In the genomic region with DNA sequence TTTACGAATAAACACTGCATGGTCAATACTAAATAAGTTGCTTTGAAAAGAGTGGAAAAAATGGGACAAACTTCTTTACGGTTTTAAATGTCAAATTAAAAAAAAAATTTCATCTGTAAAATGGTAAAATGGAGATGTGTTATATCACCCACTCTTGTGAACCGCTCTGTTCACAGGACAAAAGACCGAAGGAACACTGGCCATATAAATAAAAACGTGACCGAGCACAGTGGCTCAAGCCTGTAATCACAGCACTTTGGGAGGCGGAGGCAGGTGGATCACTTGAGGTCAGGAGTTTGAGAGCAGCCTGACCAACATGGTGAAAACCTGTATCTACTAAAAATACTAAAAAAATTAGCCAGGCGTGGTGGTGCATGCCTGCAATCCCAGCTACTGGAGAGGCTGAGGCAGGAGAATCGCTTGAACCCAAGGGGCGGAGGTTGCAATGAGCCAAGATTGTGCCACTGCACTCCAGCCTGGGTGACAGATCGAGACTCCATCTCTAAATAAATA, we compare ENCODE assay signal across 9 cellular contexts. TPM values are rescaled to one million over a fixed set of nuclear protein-coding genes. Genes with fewer than 3 reads are reported as not detected.
A peak's percentile ranks its signal among the peaks of the same experiment; 100 is the strongest.
DNase-seq lines count a peak whose midpoint lies in the region; ATAC-seq, FAIRE-seq and TF ChIP-seq lines count a peak whose summit lies in the region.
"Not testable (repeated sequence)": the region's sequence is repeated elsewhere in the genome, so short reads cannot be mapped to it uniquely, and the experiment has no call there.
"Had no signal": no experiment of that assay in that cellular context is flagged by ENCODE, and none has a peak within 500 bp of the region (broad histone marks: within the 10 kb centered on the region; RNA-seq: fewer than 3 reads in every experiment).

No MANE protein-coding gene starts in this region.

- H3K27me3 ChIP-seq in BLaER1 treated with 17β-estradiol and CSF1 and Interleukin-3, amounts not matched to agents 10 nM and 100 nM: peaks cover 0 to 14% (median 9%) of the 10 kb centered on the region in 11 experiments; a peak in 10 of 22 replicates
- H3K27me3 ChIP-seq in GM23338 (ENCODE audit: insufficient read depth); Panc1 (ENCODE audit: control insufficient read depth, insufficient read depth, low read length); GM12878 (replicated peaks in 1 of 2; ENCODE audit: control insufficient read depth in 2 of 2, insufficient read depth in 2 of 2, low read length in 1 of 2); left ventricle myocardium inferior (ENCODE audit: low read depth); muscle layer of duodenum (ENCODE audit: low read depth, low read length): not testable (repeated sequence)

- not testable (repeated sequence) for H3K9me3 ChIP-seq in BLaER1 treated with 17β-estradiol and CSF1 and Interleukin-3, amounts not matched to agents 10 nM and 100 nM (replicated peaks in 1 of 11); Panc1 (ENCODE audit: control insufficient read depth, insufficient read depth, low read depth, low read length); GM12878 (replicated peaks; ENCODE audit: control insufficient read depth, insufficient read depth, low read length); left ventricle myocardium inferior (replicated peaks); muscle layer of duodenum (ENCODE audit: control insufficient read depth in 1 of 2, low read length in 2 of 2)

- WGBS in GM12878 (ENCODE audit: insufficient coverage, insufficient replicate concordance, low lambda C conversion rate, missing lambda C conversion rate): 19% methylated on average over 11 of the region's 11 CpGs

- SMC1A ChIA-PET in GM12878 (lab: Charles Lee; ENCODE audit: uncharacterized antibody, unreplicated experiment): interaction anchor here (1.4 to 3.4 kb wide), 2 partner anchors 19 to 189 kb away, joined by 3 to 16 read pairs; no protein-coding TSS in a partner anchor

- not testable (repeated sequence) for TF ChIP-seq EP300 in GM12878 (IDR thresholded peaks at IDR 0.05; ENCODE audit: borderline replicate concordance in 1 of 2, control insufficient read depth in 1 of 2, low read depth in 2 of 2, low read length in 2 of 2)

- not testable (repeated sequence) for ATAC-seq in GM23338; Panc1; activated CD8-positive, alpha-beta T cell treated with anti-CD3 and anti-CD28 coated beads, Interleukin-2, amount 10 ng/mL, durations not matched to agents 7 days and 5 days; GM12878; stimulated activated memory B cell treated with anti-CD40 and anti-IgM and Interleukin-4, amounts not matched to agents 10 μg/mL and 1 μg/mL and 100 μg/mL, for 72 hours

- peak overlapping the region in 6 of 11 experiments; percentile 40 to 85 (median 74); a peak in 10 of 22 replicates for H3K4me2 ChIP-seq in BLaER1 treated with 17β-estradiol and CSF1 and Interleukin-3, amounts not matched to agents 10 nM and 100 nM
- not testable (repeated sequence) for H3K4me2 ChIP-seq in GM23338
- H3K4me2 ChIP-seq in GM12878 (ENCODE audit: control insufficient read depth, insufficient read depth): peak overlapping the region; percentile 94; the same call in 1 of the 2 replicates

- CTCF ChIA-PET in Panc1 (lab: Charles Lee) (interaction anchor here (0.6 kb wide), 1 partner anchor 117 kb away, joined by 5 read pairs; no protein-coding TSS in a partner anchor), GM12878 (lab: Yijun Ruan, JAX) (interaction anchor here (0.7 kb wide), 2 partner anchors 49 to 537 kb away, joined by 3 to 4 read pairs; no protein-coding TSS in a partner anchor)
- CTCF ChIA-PET in activated CD8-positive, alpha-beta T cell treated with anti-CD3 and anti-CD28 coated beads, Interleukin-2, amount 10 ng/mL, durations not matched to agents 7 days and 5 days (lab: Charles Lee): not testable (repeated sequence)

- H3K36me3 Mint-ChIP-seq in GM23338 (ENCODE audit: low read depth): not testable (repeated sequence)
- H3K36me3 Mint-ChIP-seq in activated CD8-positive, alpha-beta T cell treated with anti-CD3 and anti-CD28 coated beads, Interleukin-2, amount 10 ng/mL, durations not matched to agents 7 days and 5 days (ENCODE audit: low read depth): peaks cover 27% of the 10 kb centered on the region
- H3K36me3 Mint-ChIP-seq in stimulated activated memory B cell treated with anti-CD40 and anti-IgM and Interleukin-4, amounts not matched to agents 10 μg/mL and 1 μg/mL and 100 μg/mL, for 72 hours: peaks cover 14% of the 10 kb centered on the region

- not testable (repeated sequence) for H4K20me1 ChIP-seq in BLaER1 treated with 17β-estradiol and CSF1 and Interleukin-3, amounts not matched to agents 10 nM and 100 nM; GM23338 (replicated peaks; ENCODE audit: insufficient read depth); GM12878 (ENCODE audit: control insufficient read depth, insufficient read depth)

- H3K36me3 ChIP-seq in BLaER1 treated with 17β-estradiol and CSF1 and Interleukin-3, amounts not matched to agents 10 nM and 100 nM; GM23338 (ENCODE audit: insufficient read depth); Panc1 (ENCODE audit: control insufficient read depth, insufficient read depth, low read length); GM12878 (ENCODE audit: control insufficient read depth in 2 of 2, insufficient read depth in 2 of 2, low read length in 1 of 2); left ventricle myocardium inferior; muscle layer of duodenum (ENCODE audit: control insufficient read depth in 1 of 2, insufficient read depth in 2 of 2, low read length in 2 of 2): not testable (repeated sequence)

- H2AFZ ChIP-seq in GM23338: not testable (repeated sequence)
- H2AFZ ChIP-seq in GM12878 (ENCODE audit: control insufficient read depth, low read depth, low read length): peak overlapping the region; percentile 81

- in situ Hi-C loops in Panc1 (cut with HindIII; ENCODE audit: low pct_unique_long_range_greater_than_20kb, low sequenced_read_pairs); GM12878 (cut with MboI): not testable (repeated sequence)

- POLR2A ChIA-PET in Panc1 (lab: Charles Lee) (interaction anchor here (0.6 kb wide), 1 partner anchor 10 kb away, joined by 8 read pairs; no protein-coding TSS in a partner anchor), GM12878 (lab: Charles Lee) (interaction anchor here (1.8 kb wide), 1 partner anchor 165 kb away, joined by 7 read pairs; the partner anchor contains the start of genes C6orf52 and PAK1IP1)
- POLR2A ChIA-PET in activated CD8-positive, alpha-beta T cell treated with anti-CD3 and anti-CD28 coated beads, Interleukin-2, amount 10 ng/mL, durations not matched to agents 7 days and 5 days (lab: Charles Lee): not testable (repeated sequence)

- not testable (repeated sequence) for FAIRE-seq in GM12878 (lab: Jason Lieb, UNC)

- H3K27me3 Mint-ChIP-seq in GM23338 (ENCODE audit: insufficient read depth, low read depth, poor library complexity); activated CD8-positive, alpha-beta T cell treated with anti-CD3 and anti-CD28 coated beads, Interleukin-2, amount 10 ng/mL, durations not matched to agents 7 days and 5 days (ENCODE audit: low read depth); stimulated activated memory B cell treated with anti-CD40 and anti-IgM and Interleukin-4, amounts not matched to agents 10 μg/mL and 1 μg/mL and 100 μg/mL, for 72 hours: not testable (repeated sequence)

- not testable (repeated sequence) for H3K4me3 Mint-ChIP-seq in GM23338
- H3K4me3 Mint-ChIP-seq in activated CD8-positive, alpha-beta T cell treated with anti-CD3 and anti-CD28 coated beads, Interleukin-2, amount 10 ng/mL, durations not matched to agents 7 days and 5 days: peak overlapping the region; percentile 80
- peak overlapping the region; percentile 90 for H3K4me3 Mint-ChIP-seq in stimulated activated memory B cell treated with anti-CD40 and anti-IgM and Interleukin-4, amounts not matched to agents 10 μg/mL and 1 μg/mL and 100 μg/mL, for 72 hours

- not testable (repeated sequence) for H3K27ac ChIP-seq in BLaER1 treated with 17β-estradiol and CSF1 and Interleukin-3, amounts not matched to agents 10 nM and 100 nM
- H3K27ac ChIP-seq in GM23338 (ENCODE audit: low read depth) (0 out of 2 replicates have a peak overlapping the region, but pooled peaks have one; percentile 42), Panc1 (ENCODE audit: low read length) (peak overlapping the region; percentile 98), GM12878 (ENCODE audit: control insufficient read depth, insufficient read depth) (peak overlapping the region; percentile 73), left ventricle myocardium inferior (replicated peaks) (peak overlapping the region; percentile 70), muscle layer of duodenum (ENCODE audit: low read length) (peak overlapping the region; percentile 80)

- peak overlapping the region in 2 of 11 experiments; percentile 64 to 70; a peak in 2 of 22 replicates for H3K9ac ChIP-seq in BLaER1 treated with 17β-estradiol and CSF1 and Interleukin-3, amounts not matched to agents 10 nM and 100 nM
- peak overlapping the region; percentile 77 for H3K9ac ChIP-seq in GM12878 (ENCODE audit: control insufficient read depth, insufficient read depth, low read length)

- H3K4me1 ChIP-seq in BLaER1 treated with 17β-estradiol and CSF1 and Interleukin-3, amounts not matched to agents 10 nM and 100 nM: peaks cover 57 to 73% (median 62%) of the 10 kb centered on the region in 10 experiments
- peaks cover 14% of the 10 kb centered on the region for H3K4me1 ChIP-seq in GM23338 (ENCODE audit: insufficient read depth)
- peaks cover 20% of the 10 kb centered on the region for H3K4me1 ChIP-seq in Panc1 (ENCODE audit: control insufficient read depth, insufficient read depth, low read length)
- peaks cover 13% of the 10 kb centered on the region for H3K4me1 ChIP-seq in GM12878 (ENCODE audit: control insufficient read depth, insufficient read depth, low read length)
- H3K4me1 ChIP-seq in left ventricle myocardium inferior: peaks cover 77% of the 10 kb centered on the region
- H3K4me1 ChIP-seq in muscle layer of duodenum (ENCODE audit: control insufficient read depth in 1 of 2, insufficient read depth in 2 of 2, low read length in 2 of 2): not testable (repeated sequence)

- not testable (repeated sequence) for H3K9me3 Mint-ChIP-seq in GM23338; activated CD8-positive, alpha-beta T cell treated with anti-CD3 and anti-CD28 coated beads, Interleukin-2, amount 10 ng/mL, durations not matched to agents 7 days and 5 days (ENCODE audit: insufficient read depth); stimulated activated memory B cell treated with anti-CD40 and anti-IgM and Interleukin-4, amounts not matched to agents 10 μg/mL and 1 μg/mL and 100 μg/mL, for 72 hours

- H3K9me2 ChIP-seq in GM23338 (ENCODE audit: insufficient read depth): not testable (repeated sequence)

- not testable (repeated sequence) for H3K79me2 ChIP-seq in GM23338 (replicated peaks; ENCODE audit: insufficient read depth)
- peaks cover 48% of the 10 kb centered on the region for H3K79me2 ChIP-seq in GM12878 (ENCODE audit: control insufficient read depth, insufficient read depth, low read length)

- intact Hi-C loops in Panc1 (cut with micrococcal nuclease; ENCODE audit: unreplicated experiment): loop anchor here (10.0 kb wide), 2 partner anchors 165 to 275 kb away; partner anchors contain the start of genes C6orf52 and PAK1IP1
- intact Hi-C loops in GM12878 (cut with micrococcal nuclease; ENCODE audit: unreplicated experiment): loop anchor here (2.0 to 10.0 kb wide), 3 partner anchors 165 to 565 kb away; partner anchors contain the start of genes C6orf52, PAK1IP1, SMIM13 and TMEM14C
- intact Hi-C loops in left ventricle myocardium inferior (cut with micrococcal nuclease): not testable (repeated sequence)

- TF ChIP-seq RAD21 in GM12878 (IDR thresholded peaks at IDR 0.05; ENCODE audit: insufficient read depth, low read depth, low read length): not testable (repeated sequence)

- H3K4me3 ChIP-seq in BLaER1 treated with 17β-estradiol and CSF1 and Interleukin-3, amounts not matched to agents 10 nM and 100 nM: peak overlapping the region in 3 of 10 experiments; percentile 49 to 58 (median 53); a peak in 6 of 20 replicates
- not testable (repeated sequence) for H3K4me3 ChIP-seq in GM23338
- H3K4me3 ChIP-seq in Panc1 (ENCODE audit: low read depth in 2 of 2, low read length in 2 of 2): peak overlapping the region; percentile 64 to 93
- peak overlapping the region; percentile 82 for H3K4me3 ChIP-seq in GM12878
- peak overlapping the region; percentile 55 for H3K4me3 ChIP-seq in left ventricle myocardium inferior
- peak overlapping the region in 1 of 2 donors; percentile 67 for H3K4me3 ChIP-seq in muscle layer of duodenum (ENCODE audit: low read depth in 1 of 2, low read length in 2 of 2)

- H3F3A ChIP-seq in GM23338 (replicated peaks; ENCODE audit: low read depth): not testable (repeated sequence)

- TF ChIP-seq POLR2A in GM12878 (IDR thresholded peaks at IDR 0.05; ENCODE audit: low read depth, low read length): not testable (repeated sequence)

- RAD21 ChIA-PET in GM12878 (lab: Charles Lee; ENCODE audit: unreplicated experiment): interaction anchor here (1.0 to 1.2 kb wide), 5 partner anchors 19 to 192 kb away, joined by 3 to 5 read pairs (median 5); partner anchors contain the start of genes C6orf52, PAK1IP1 and TMEM14C

- not testable (repeated sequence) for TF ChIP-seq CTCF in GM23338 (conservative IDR thresholded peaks at IDR 0.05; ENCODE audit: low read depth in 2 of 2); Panc1 (IDR thresholded peaks at IDR 0.05); GM12878 (IDR thresholded peaks at IDR 0.05 in 2 of 3, conservative IDR thresholded peaks at IDR 0.05 in 1 of 3; ENCODE audit: control insufficient read depth in 2 of 3, extremely low read depth in 1 of 3, insufficient read depth in 1 of 3, low read depth in 3 of 3, low read length in 3 of 3); left ventricle myocardium inferior (IDR thresholded peaks at IDR 0.05; ENCODE audit: borderline replicate concordance)

- peaks cover 29% of the 10 kb centered on the region for H3K4me1 Mint-ChIP-seq in GM23338
- H3K4me1 Mint-ChIP-seq in activated CD8-positive, alpha-beta T cell treated with anti-CD3 and anti-CD28 coated beads, Interleukin-2, amount 10 ng/mL, durations not matched to agents 7 days and 5 days (ENCODE audit: low read depth): peaks cover 56% of the 10 kb centered on the region
- peaks cover 57% of the 10 kb centered on the region for H3K4me1 Mint-ChIP-seq in stimulated activated memory B cell treated with anti-CD40 and anti-IgM and Interleukin-4, amounts not matched to agents 10 μg/mL and 1 μg/mL and 100 μg/mL, for 72 hours

- not testable (repeated sequence) for H3K27ac Mint-ChIP-seq in GM23338
- peak overlapping the region; percentile 88 for H3K27ac Mint-ChIP-seq in activated CD8-positive, alpha-beta T cell treated with anti-CD3 and anti-CD28 coated beads, Interleukin-2, amount 10 ng/mL, durations not matched to agents 7 days and 5 days
- H3K27ac Mint-ChIP-seq in stimulated activated memory B cell treated with anti-CD40 and anti-IgM and Interleukin-4, amounts not matched to agents 10 μg/mL and 1 μg/mL and 100 μg/mL, for 72 hours: peak overlapping the region; percentile 97

- DNase-seq in GM23338 (ENCODE audit: low spot score); Panc1 (ENCODE audit: low read depth, low spot score); activated CD8-positive, alpha-beta T cell treated with anti-CD3 and anti-CD28 coated beads, Interleukin-2, amount 10 ng/mL, durations not matched to agents 7 days and 5 days; GM12878 (ENCODE audit: low read depth, low spot score); left ventricle myocardium inferior: not testable (repeated sequence)

- TSS peak; percentile 80 for BruUV-seq in Panc1 (replicated peaks; lab: Mats Ljungman, UMichigan)
- not testable (repeated sequence) for BruUV-seq in GM12878 (replicated peaks; lab: Mats Ljungman, UMichigan)

RNA-seq across cellular contexts. Expression of gene GCNT2, which starts 8.8 kb away (rescaled TPM):
- 135 and 137 TPM in 2 replicates for total RNA-seq in GM23338 (2014; rRNA removed; shearing (Covaris generic))
- 27.2 and 28.3 TPM in 2 replicates for polyA plus RNA-seq in GM23338 (2016; fragmentation: Nextera tagmentation; extraction: Ambion mirVana)
- 42.8 TPM for total RNA-seq in Panc1 (2021; ENCODE audit: unreplicated experiment)
- polyA plus RNA-seq in Panc1 (2012; ENCODE audit: insufficient read length): 18.8 TPM
- 1 to 10 TPM; 4.8 to 6.9 TPM for total RNA-seq in activated CD8-positive, alpha-beta T cell treated with anti-CD3 and anti-CD28 coated beads, Interleukin-2, amount 10 ng/mL, durations not matched to agents 7 days and 5 days
- total RNA-seq in GM12878 (2013; cell fraction: nucleolus; rRNA removed): 117 and 120 TPM in 2 replicates
- total RNA-seq in GM12878 (2014; rRNA removed): 16.0 and 17.9 TPM in 2 replicates
- 21.6 and 23.2 TPM in 2 replicates for total RNA-seq in GM12878 (2014; rRNA removed; fragmentation: Illumina TruSeq; extraction: Trizol)
- total RNA-seq in GM12878 (2021): 12.0 and 15.3 TPM in 2 replicates
- 4.8 TPM for polyA plus RNA-seq in GM12878 (2011; ENCODE audit: low read depth)
- 5.0 and 6.8 TPM in 2 replicates for polyA plus RNA-seq in GM12878 (2011; rRNA removed)
- 2.6 and 2.8 TPM in 2 replicates for polyA plus RNA-seq in GM12878 (2011; cell fraction: cytosol; rRNA removed)
- 3.7 and 3.8 TPM in 2 replicates for polyA plus RNA-seq in GM12878 (2011; cell fraction: nucleus; rRNA removed)
- polyA plus RNA-seq in GM12878 (2012): 6.0 and 6.5 TPM in 2 replicates
- 14.6 and 18.9 TPM in 2 replicates for polyA plus RNA-seq in GM12878 (2014; fragmentation: Illumina TruSeq; extraction: Trizol)
- polyA plus RNA-seq in GM12878 (2014; fragmentation: Nextera tagmentation; extraction: Ambion mirVana): 1 to 10 TPM; 5.8 to 7.2 TPM
- polyA plus RNA-seq in GM12878 (2014; rRNA removed): 10.4 and 11.0 TPM in 2 replicates
- polyA plus RNA-seq in GM12878 (2016; fragmentation: Nextera tagmentation; extraction: Ambion mirVana): 10 to 100 TPM; 11.0 to 12.7 TPM
- 10.1 and 10.5 TPM in 2 replicates for polyA minus RNA-seq in GM12878 (2011; rRNA and poly(A)+ RNA removed)
- 0.62 and 1.3 TPM in 2 replicates for polyA minus RNA-seq in GM12878 (2011; cell fraction: cytosol; rRNA and poly(A)+ RNA removed)
- 5.6 and 10.5 TPM in 2 replicates for polyA minus RNA-seq in GM12878 (2011; cell fraction: nucleus; rRNA and poly(A)+ RNA removed)
- total RNA-seq in left ventricle myocardium inferior: 49.0 TPM
- total RNA-seq: GM23248 had no signal
- polyA plus RNA-seq: GM23248 had no signal
